ENCODE assay signal across 11 cellular contexts in genomic region chr7:2526659-2527504, GRCh38. TPM values are rescaled to one million over a fixed set of nuclear protein-coding genes. Genes with fewer than 3 reads are reported as not detected.
DNase-seq lines count a peak whose midpoint lies in the region; ATAC-seq lines count a peak whose summit lies in the region.
"Had no signal": no experiment of that assay in that cellular context is flagged by ENCODE, and none has a peak within 500 bp of the region (broad histone marks: within the 10 kb centered on the region; RNA-seq: fewer than 3 reads in every experiment).

No MANE protein-coding gene starts in this region.

- no peaks in the 10 kb centered on the region for H3K27me3 Mint-ChIP-seq in activated T-helper 1 cell treated with anti-CD3 and anti-CD28 coated beads, Interleukin-12 subunit alpha, Interleukin-12 subunit beta, Interleukin-2, Interleukin-4 antibody, amounts not matched to agents 30 ng/mL and 10 ng/mL and 1 ng/mL, durations not matched to agents 14 hours and 24 hours and 36 hours (ENCODE audit: insufficient read depth)
- no peaks in the 10 kb centered on the region for H3K27me3 Mint-ChIP-seq in naive thymus-derived CD8-positive, alpha-beta T cell

- H3K27ac ChIP-seq in right cardiac atrium (ENCODE audit: low read length) (no peak overlapping the region), GM23248 (no peak overlapping the region)

- peaks cover 5% of the 10 kb centered on the region; the same call in 1 of the 2 replicates for H3F3A ChIP-seq in GM23248 (ENCODE audit: insufficient read depth)

- no peak overlapping the region for H3K4me3 Mint-ChIP-seq in activated T-helper 1 cell treated with anti-CD3 and anti-CD28 coated beads, Interleukin-12 subunit alpha, Interleukin-12 subunit beta, Interleukin-2, Interleukin-4 antibody, amounts not matched to agents 30 ng/mL and 10 ng/mL and 1 ng/mL, durations not matched to agents 14 hours and 24 hours and 36 hours
- H3K4me3 Mint-ChIP-seq in naive thymus-derived CD8-positive, alpha-beta T cell, result peak overlapping the region in 7 of 10 donors; percentile 15 to 87 (median 78)

- no peaks in the 10 kb centered on the region for H3K9me3 ChIP-seq in right cardiac atrium (ENCODE audit: control insufficient read depth, low read length)
- H3K9me3 ChIP-seq in GM23248 (ENCODE audit: low read depth), result no peaks in the 10 kb centered on the region

- H3K4me3 ChIP-seq in right cardiac atrium (ENCODE audit: low read length) (no peak overlapping the region), GM23248 (no peak overlapping the region)

- intact Hi-C loops in right cardiac atrium (cut with DNase I), result no loop called here
- intact Hi-C loops in left cardiac atrium (cut with DNase I), result no loop called here
- intact Hi-C loops in activated T-helper 1 cell treated with anti-CD3 and anti-CD28 coated beads, Interleukin-12 subunit alpha, Interleukin-12 subunit beta, Interleukin-2, Interleukin-4 antibody, amounts not matched to agents 30 ng/mL and 10 ng/mL and 1 ng/mL, durations not matched to agents 14 hours and 24 hours and 36 hours (cut with micrococcal nuclease), result loop anchor here (5.0 kb wide), 2 partner anchors 175 to 230 kb away; partner anchors contain the start of gene EIF3B

- in situ Hi-C loops in GM23248 (cut with MboI), result no loop called here

- ATAC-seq in right cardiac atrium, result no peak
- ATAC-seq in left cardiac atrium, result no peak
- ATAC-seq in naive thymus-derived CD8-positive, alpha-beta T cell, result no peak
- ATAC-seq in HG03045 (IDR thresholded peaks at IDR 0.05; ENCODE audit: unreplicated experiment), result no peak
- ATAC-seq in HG03108 (IDR thresholded peaks at IDR 0.05; ENCODE audit: unreplicated experiment), result no peak
- ATAC-seq: sciatic nerve had no signal

- POLR2A ChIA-PET in naive thymus-derived CD8-positive, alpha-beta T cell (lab: Charles Lee), result interaction anchor here (0.6 to 15.4 kb wide), 12 partner anchors 14 to 183 kb away, joined by 3 to 821 read pairs (median 5); partner anchors contain the start of gene LFNG

- DNase-seq in right cardiac atrium (peak; percentile 13 to 58 (median 57)), left cardiac atrium (no peak), GM23248 (no peak), HCEC 1CT (no peak)
- DNase-seq in activated T-helper 1 cell treated with anti-CD3 and anti-CD28 coated beads, Interleukin-12 subunit alpha, Interleukin-12 subunit beta, Interleukin-2, Interleukin-4 antibody, amounts not matched to agents 30 ng/mL and 10 ng/mL and 1 ng/mL, durations not matched to agents 14 hours and 24 hours and 36 hours (ENCODE audit: low spot score), result no peak
- peak in 2 of 10 donors; percentile 5 to 55 for DNase-seq in naive thymus-derived CD8-positive, alpha-beta T cell
- DNase-seq: NK-92 treated with Interleukin-12 subunit alpha and Interleukin-12 subunit beta, amount 100 ng/mL, for 24 hours had no signal

- H3K79me2 ChIP-seq in GM23248 (ENCODE audit: insufficient read depth), result no peaks in the 10 kb centered on the region

- H3K36me3 Mint-ChIP-seq in activated T-helper 1 cell treated with anti-CD3 and anti-CD28 coated beads, Interleukin-12 subunit alpha, Interleukin-12 subunit beta, Interleukin-2, Interleukin-4 antibody, amounts not matched to agents 30 ng/mL and 10 ng/mL and 1 ng/mL, durations not matched to agents 14 hours and 24 hours and 36 hours (ENCODE audit: low read depth), result peaks cover 15% of the 10 kb centered on the region
- peaks cover 0 to 34% (median 6%) of the 10 kb centered on the region in 3 donors for H3K36me3 Mint-ChIP-seq in naive thymus-derived CD8-positive, alpha-beta T cell

- H3K36me3 ChIP-seq in GM23248 (ENCODE audit: low read depth), result no peaks in the 10 kb centered on the region

- H4K20me1 ChIP-seq in GM23248 (ENCODE audit: insufficient read depth), result no peaks in the 10 kb centered on the region

- no peak overlapping the region for H3K4me2 ChIP-seq in GM23248 (ENCODE audit: unreplicated experiment)

- no peaks in the 10 kb centered on the region for H3K9me3 Mint-ChIP-seq in activated T-helper 1 cell treated with anti-CD3 and anti-CD28 coated beads, Interleukin-12 subunit alpha, Interleukin-12 subunit beta, Interleukin-2, Interleukin-4 antibody, amounts not matched to agents 30 ng/mL and 10 ng/mL and 1 ng/mL, durations not matched to agents 14 hours and 24 hours and 36 hours
- H3K9me3 Mint-ChIP-seq in naive thymus-derived CD8-positive, alpha-beta T cell, result no peaks in the 10 kb centered on the region
- H3K9me3 Mint-ChIP-seq: T-helper 1 cell treated with Interleukin-12 subunit alpha and Interleukin-12 subunit beta and Interleukin-4 antibody, amounts not matched to agents 30 μg/mL and 1 μg/mL, for 36 hours had no signal

- no peak overlapping the region for H2AFZ ChIP-seq in GM23248

- H3K4me1 ChIP-seq in right cardiac atrium (ENCODE audit: control insufficient read depth, insufficient read depth, low read length), result peaks cover 8% of the 10 kb centered on the region
- peaks cover 33% of the 10 kb centered on the region for H3K4me1 ChIP-seq in GM23248 (ENCODE audit: insufficient read depth)

- H3K4me1 Mint-ChIP-seq in activated T-helper 1 cell treated with anti-CD3 and anti-CD28 coated beads, Interleukin-12 subunit alpha, Interleukin-12 subunit beta, Interleukin-2, Interleukin-4 antibody, amounts not matched to agents 30 ng/mL and 10 ng/mL and 1 ng/mL, durations not matched to agents 14 hours and 24 hours and 36 hours (ENCODE audit: low read depth), result peaks cover 46% of the 10 kb centered on the region
- H3K4me1 Mint-ChIP-seq in naive thymus-derived CD8-positive, alpha-beta T cell, result peaks cover 22 to 80% (median 79%) of the 10 kb centered on the region in 4 donors

- H3K9me2 ChIP-seq in GM23248 (ENCODE audit: insufficient read depth), result no peaks in the 10 kb centered on the region

- H3K9ac ChIP-seq in GM23248, result no peak overlapping the region

- H3K27ac Mint-ChIP-seq in activated T-helper 1 cell treated with anti-CD3 and anti-CD28 coated beads, Interleukin-12 subunit alpha, Interleukin-12 subunit beta, Interleukin-2, Interleukin-4 antibody, amounts not matched to agents 30 ng/mL and 10 ng/mL and 1 ng/mL, durations not matched to agents 14 hours and 24 hours and 36 hours, result peak overlapping the region; percentile 86
- peak overlapping the region in 7 of 10 donors; percentile 50 to 97 (median 92) for H3K27ac Mint-ChIP-seq in naive thymus-derived CD8-positive, alpha-beta T cell

- H3K27me3 ChIP-seq in right cardiac atrium (ENCODE audit: control insufficient read depth, insufficient read depth), result no peaks in the 10 kb centered on the region
- no peaks in the 10 kb centered on the region for H3K27me3 ChIP-seq in GM23248 (replicated peaks; ENCODE audit: insufficient read depth)

- WGBS in right cardiac atrium, result 90% methylated on average over 40 of the region's 40 CpGs
- 90% methylated on average over 39 to 40 of the region's 40 CpGs for WGBS in GM23248 (ENCODE audit: low coverage in 1 of 2, low lambda C conversion rate in 2 of 2, missing lambda C conversion rate in 2 of 2), 2 experiments

RNA-seq across cellular contexts. Expression of gene LFNG, which starts 7.3 kb away (rescaled TPM):
- 1 to 10 TPM; 3.6 to 6.6 (median 4.8) TPM for total RNA-seq in right cardiac atrium
- polyA plus RNA-seq in right cardiac atrium, result 6.0 TPM
- 1 to 10 TPM; 8.7 to 9.2 TPM for total RNA-seq in left cardiac atrium
- total RNA-seq in activated T-helper 1 cell treated with anti-CD3 and anti-CD28 coated beads, Interleukin-12 subunit alpha, Interleukin-12 subunit beta, Interleukin-2, Interleukin-4 antibody, amounts not matched to agents 30 ng/mL and 10 ng/mL and 1 ng/mL, durations not matched to agents 14 hours and 24 hours and 36 hours, result 34.8 and 34.9 TPM in 2 replicates
- total RNA-seq in naive thymus-derived CD8-positive, alpha-beta T cell, result 100 to 1,000 TPM; 151 to 153 TPM
- 1 to 10 TPM in 2 of 3 donors, under 1 TPM in 1; 0.54 to 3.0 (median 1.6) TPM for polyA plus RNA-seq in naive thymus-derived CD8-positive, alpha-beta T cell
- 2.0 and 3.6 TPM in 2 replicates for total RNA-seq in GM23248 (2014; rRNA removed; shearing (Covaris generic))
- 0.18 and 0.19 TPM in 2 replicates for polyA plus RNA-seq in GM23248 (2016; fragmentation: Nextera tagmentation; extraction: Ambion mirVana)

RNA-seq across cellular contexts. Expression of gene BRAT1, which starts 28.4 kb away (rescaled TPM):
- total RNA-seq in right cardiac atrium, result 10 to 100 TPM; 15.4 to 19.0 (median 16.1) TPM
- 16.9 TPM for polyA plus RNA-seq in right cardiac atrium
- 10 to 100 TPM; 14.6 to 17.6 TPM for total RNA-seq in left cardiac atrium
- total RNA-seq in activated T-helper 1 cell treated with anti-CD3 and anti-CD28 coated beads, Interleukin-12 subunit alpha, Interleukin-12 subunit beta, Interleukin-2, Interleukin-4 antibody, amounts not matched to agents 30 ng/mL and 10 ng/mL and 1 ng/mL, durations not matched to agents 14 hours and 24 hours and 36 hours, result 39.2 and 42.9 TPM in 2 replicates
- total RNA-seq in naive thymus-derived CD8-positive, alpha-beta T cell, result 10 to 100 TPM; 32.2 to 32.4 TPM
- 10 to 100 TPM; 21.0 to 43.6 (median 25.4) TPM for polyA plus RNA-seq in naive thymus-derived CD8-positive, alpha-beta T cell
- total RNA-seq in GM23248 (2014; rRNA removed; shearing (Covaris generic)), result 37.9 and 39.7 TPM in 2 replicates
- 28.6 and 32.4 TPM in 2 replicates for polyA plus RNA-seq in GM23248 (2016; fragmentation: Nextera tagmentation; extraction: Ambion mirVana)

RNA-seq across cellular contexts. Expression of gene IQCE, which starts 31.9 kb away (rescaled TPM):
- total RNA-seq in right cardiac atrium (10 to 100 TPM; 10.6 to 16.0 (median 15.2) TPM), left cardiac atrium (10 to 100 TPM; 11.5 to 12.0 TPM)
- polyA plus RNA-seq in right cardiac atrium (7.9 TPM), GM23248 (2016; fragmentation: Nextera tagmentation; extraction: Ambion mirVana) (12.1 and 14.7 TPM in 2 replicates)
- total RNA-seq in activated T-helper 1 cell treated with anti-CD3 and anti-CD28 coated beads, Interleukin-12 subunit alpha, Interleukin-12 subunit beta, Interleukin-2, Interleukin-4 antibody, amounts not matched to agents 30 ng/mL and 10 ng/mL and 1 ng/mL, durations not matched to agents 14 hours and 24 hours and 36 hours, result 10.5 and 11.1 TPM in 2 replicates
- total RNA-seq in naive thymus-derived CD8-positive, alpha-beta T cell, result 1 to 10 TPM; 6.6 to 8.9 TPM
- 1 to 10 TPM in 2 of 3 donors, under 1 TPM in 1; 0.77 to 2.2 (median 2.0) TPM for polyA plus RNA-seq in naive thymus-derived CD8-positive, alpha-beta T cell
- 14.9 and 24.4 TPM in 2 replicates for total RNA-seq in GM23248 (2014; rRNA removed; shearing (Covaris generic))

RNA-seq across cellular contexts. Expression of gene GRIFIN, which starts 50.7 kb away (rescaled TPM):
- total RNA-seq in right cardiac atrium (not detected), left cardiac atrium (not detected)
- polyA plus RNA-seq in right cardiac atrium (not detected), GM23248 (2016; fragmentation: Nextera tagmentation; extraction: Ambion mirVana) (not detected in 2 replicates)
- not detected in 2 replicates for total RNA-seq in activated T-helper 1 cell treated with anti-CD3 and anti-CD28 coated beads, Interleukin-12 subunit alpha, Interleukin-12 subunit beta, Interleukin-2, Interleukin-4 antibody, amounts not matched to agents 30 ng/mL and 10 ng/mL and 1 ng/mL, durations not matched to agents 14 hours and 24 hours and 36 hours
- not detected for total RNA-seq in naive thymus-derived CD8-positive, alpha-beta T cell
- not detected for polyA plus RNA-seq in naive thymus-derived CD8-positive, alpha-beta T cell
- not detected in 2 replicates for total RNA-seq in GM23248 (2014; rRNA removed; shearing (Covaris generic))
- total RNA-seq: sciatic nerve had no signal

Comparison
In these comparisons a context has a peak if more than half of its experiments do, and no peak if none do; other contexts are left out.
1. DNase-seq: peak in right cardiac atrium (3 of 3); none in left cardiac atrium (single experiment), activated T-helper 1 cell treated with anti-CD3 and anti-CD28 coated beads, Interleukin-12 subunit alpha, Interleukin-12 subunit beta, Interleukin-2, Interleukin-4 antibody, amounts not matched to agents 30 ng/mL and 10 ng/mL and 1 ng/mL, durations not matched to agents 14 hours and 24 hours and 36 hours (single experiment), GM23248 (single experiment) and HCEC 1CT (single experiment).